9 cellular contexts compared by ENCODE assay signal in the genomic region with DNA sequence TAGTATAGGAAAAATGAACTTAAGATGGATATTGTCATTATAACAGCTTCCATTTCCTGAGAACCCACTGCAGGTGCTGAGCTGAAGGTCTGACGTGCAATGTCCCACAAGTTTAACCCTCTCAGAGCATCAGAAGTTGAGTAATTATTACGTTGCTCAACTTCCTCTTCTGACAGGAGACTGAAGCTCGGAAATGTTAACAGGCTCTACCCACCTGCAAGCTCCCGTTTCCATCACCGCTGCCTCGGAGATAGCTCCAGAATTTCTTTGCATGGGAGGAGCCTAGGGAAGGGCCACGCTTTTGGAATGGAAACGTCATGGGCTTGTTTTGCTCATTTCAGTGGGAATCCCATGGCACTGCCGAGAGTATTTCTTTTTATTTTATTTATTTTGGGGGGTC. TPM values are rescaled to one million over a fixed set of nuclear protein-coding genes. Genes with fewer than 3 reads are reported as not detected.
DNase-seq lines count a peak whose midpoint lies in the region; TF ChIP-seq lines count a peak whose summit lies in the region.
"Had no signal": no experiment of that assay in that cellular context is flagged by ENCODE, and none has a peak within 500 bp of the region (broad histone marks: within the 10 kb centered on the region; RNA-seq: fewer than 3 reads in every experiment).

No MANE protein-coding gene starts in this region.

- H3K9me3 Mint-ChIP-seq in activated CD4-positive, alpha-beta T cell treated with anti-CD3 and anti-CD28 coated beads, Interleukin-2, amount 10 ng/mL, durations not matched to agents 7 days and 5 days = no peaks in the 10 kb centered on the region
- H3K9me3 Mint-ChIP-seq in stimulated activated naive CD8-positive, alpha-beta T cell treated with anti-CD3 and anti-CD28 coated beads, Interleukin-15, Interleukin-2, amounts not matched to agents 100 ng/mL and 50 ng/mL, for 24 hours = no peaks in the 10 kb centered on the region

- no peak for TF ChIP-seq CTCF in choroid plexus epithelial cell (conservative IDR thresholded peaks at IDR 0.05; ENCODE audit: low read depth, low read length)

- H3K27me3 Mint-ChIP-seq in activated CD4-positive, alpha-beta T cell treated with anti-CD3 and anti-CD28 coated beads, Interleukin-2, amount 10 ng/mL, durations not matched to agents 7 days and 5 days = peaks cover 10% of the 10 kb centered on the region
- H3K27me3 Mint-ChIP-seq in stimulated activated naive CD8-positive, alpha-beta T cell treated with anti-CD3 and anti-CD28 coated beads, Interleukin-15, Interleukin-2, amounts not matched to agents 100 ng/mL and 50 ng/mL, for 24 hours = peaks cover 12% of the 10 kb centered on the region

- H3K4me1 Mint-ChIP-seq in activated CD4-positive, alpha-beta T cell treated with anti-CD3 and anti-CD28 coated beads, Interleukin-2, amount 10 ng/mL, durations not matched to agents 7 days and 5 days = peaks cover 42% of the 10 kb centered on the region
- peaks cover 50% of the 10 kb centered on the region for H3K4me1 Mint-ChIP-seq in stimulated activated naive CD8-positive, alpha-beta T cell treated with anti-CD3 and anti-CD28 coated beads, Interleukin-15, Interleukin-2, amounts not matched to agents 100 ng/mL and 50 ng/mL, for 24 hours (ENCODE audit: low read depth)

- peak overlapping the region; percentile 99 for H3K27ac Mint-ChIP-seq in activated CD4-positive, alpha-beta T cell treated with anti-CD3 and anti-CD28 coated beads, Interleukin-2, amount 10 ng/mL, durations not matched to agents 7 days and 5 days
- H3K27ac Mint-ChIP-seq in stimulated activated naive CD8-positive, alpha-beta T cell treated with anti-CD3 and anti-CD28 coated beads, Interleukin-15, Interleukin-2, amounts not matched to agents 100 ng/mL and 50 ng/mL, for 24 hours = peak overlapping the region; percentile 81

- POLR2A ChIA-PET in activated CD4-positive, alpha-beta T cell treated with anti-CD3 and anti-CD28 coated beads, Interleukin-2, amount 10 ng/mL, durations not matched to agents 7 days and 5 days (lab: Charles Lee) = interaction anchor here (0.7 to 1.4 kb wide), 2 partner anchors 485 to 498 kb away, joined by 3 to 4 read pairs; no protein-coding TSS in a partner anchor
- POLR2A ChIA-PET in HEK293T (lab: Yijun Ruan, JAX) = interaction anchor here (0.9 to 2.1 kb wide), 8 partner anchors 15 to 493 kb away, joined by 3 to 13 read pairs (median 4); a partner anchor contains a TSS

- H3K4me3 ChIP-seq in choroid plexus epithelial cell (ENCODE audit: low read depth, low read length) = no peak overlapping the region

- H3K4me3 Mint-ChIP-seq in activated CD4-positive, alpha-beta T cell treated with anti-CD3 and anti-CD28 coated beads, Interleukin-2, amount 10 ng/mL, durations not matched to agents 7 days and 5 days = peak overlapping the region; percentile 88
- peak overlapping the region; percentile 71 for H3K4me3 Mint-ChIP-seq in stimulated activated naive CD8-positive, alpha-beta T cell treated with anti-CD3 and anti-CD28 coated beads, Interleukin-15, Interleukin-2, amounts not matched to agents 100 ng/mL and 50 ng/mL, for 24 hours

- peaks cover 10% of the 10 kb centered on the region for H3K36me3 Mint-ChIP-seq in activated CD4-positive, alpha-beta T cell treated with anti-CD3 and anti-CD28 coated beads, Interleukin-2, amount 10 ng/mL, durations not matched to agents 7 days and 5 days (ENCODE audit: low read depth)
- peaks cover 13% of the 10 kb centered on the region for H3K36me3 Mint-ChIP-seq in stimulated activated naive CD8-positive, alpha-beta T cell treated with anti-CD3 and anti-CD28 coated beads, Interleukin-15, Interleukin-2, amounts not matched to agents 100 ng/mL and 50 ng/mL, for 24 hours (ENCODE audit: low read depth)

- CTCF ChIA-PET in activated CD4-positive, alpha-beta T cell treated with anti-CD3 and anti-CD28 coated beads, Interleukin-2, amount 10 ng/mL, durations not matched to agents 7 days and 5 days (lab: Charles Lee) = interaction anchor here (0.6 to 5.1 kb wide), 27 partner anchors 8 to 952 kb away, joined by 3 to 45 read pairs (median 4); a partner anchor contains a TSS
- CTCF ChIA-PET in HEK293T (lab: Yijun Ruan, JAX) = interaction anchor here (0.6 to 3.0 kb wide), 15 partner anchors 11 to 493 kb away, joined by 3 to 17 read pairs (median 6); no protein-coding TSS in a partner anchor

- DNase-seq in activated CD4-positive, alpha-beta T cell treated with anti-CD3 and anti-CD28 coated beads, Interleukin-2, amount 10 ng/mL, durations not matched to agents 7 days and 5 days = peak; percentile 38
- DNase-seq in activated CD4-positive, alpha-beta T cell treated with anti-CD3 and anti-CD28 coated beads for 4 hours = no peak
- DNase-seq in OCI-M1 (lab: John Stamatoyannopoulos, UW) (peak; percentile 72), choroid plexus epithelial cell (ENCODE audit: low read depth) (peak; percentile 69), hepatic stellate cell (ENCODE audit: low spot score) (no peak), NCI-H2029 treated with DMSO at 0.1 percent for 48 hours (lab: John Stamatoyannopoulos, UW) (no peak), HEK293T (ENCODE audit: extremely low spot score) (no peak)

TF ChIP-seq in HEK293T, 16 proteins besides CTCF, POLR2A, EP300 and RAD21:
- TF ChIP-seq FOXA1 (IDR thresholded peaks at IDR 0.05) (no peak), CTBP1 (IDR thresholded peaks at IDR 0.05; ENCODE audit: borderline replicate concordance) (no peak), TARDBP (IDR thresholded peaks at IDR 0.05) (no peak), BHLHE40 (IDR thresholded peaks at IDR 0.05; ENCODE audit: borderline replicate concordance) (no peak), NFRKB (IDR thresholded peaks at IDR 0.05) (no peak), FOXM1 (IDR thresholded peaks at IDR 0.05; ENCODE audit: borderline replicate concordance) (no peak), ZNF384 (IDR thresholded peaks at IDR 0.05) (no peak), FOXK2 (IDR thresholded peaks at IDR 0.05) (no peak), ARNT (IDR thresholded peaks at IDR 0.05) (no peak), ELF4 (IDR thresholded peaks at IDR 0.05) (no peak), SP1 (IDR thresholded peaks at IDR 0.05) (no peak), HDGF (IDR thresholded peaks at IDR 0.05; ENCODE audit: borderline replicate concordance) (no peak), SUZ12 (IDR thresholded peaks at IDR 0.05) (no peak), LEF1 (IDR thresholded peaks at IDR 0.05; ENCODE audit: borderline replicate concordance) (no peak), L3MBTL2 (conservative IDR thresholded peaks at IDR 0.05) (no peak)
- TF ChIP-seq, protein P1, sequence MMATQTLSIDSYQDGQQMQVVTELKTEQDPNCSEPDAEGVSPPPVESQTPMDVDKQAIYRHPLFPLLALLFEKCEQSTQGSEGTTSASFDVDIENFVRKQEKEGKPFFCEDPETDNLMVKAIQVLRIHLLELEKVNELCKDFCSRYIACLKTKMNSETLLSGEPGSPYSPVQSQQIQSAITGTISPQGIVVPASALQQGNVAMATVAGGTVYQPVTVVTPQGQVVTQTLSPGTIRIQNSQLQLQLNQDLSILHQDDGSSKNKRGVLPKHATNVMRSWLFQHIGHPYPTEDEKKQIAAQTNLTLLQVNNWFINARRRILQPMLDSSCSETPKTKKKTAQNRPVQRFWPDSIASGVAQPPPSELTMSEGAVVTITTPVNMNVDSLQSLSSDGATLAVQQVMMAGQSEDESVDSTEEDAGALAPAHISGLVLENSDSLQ (IDR thresholded peaks at IDR 0.05) = no peak

RNA-seq across cellular contexts. Expression of a gene that starts 1.0 kb away (rescaled TPM):
- 10 to 100 TPM; 28.5 to 33.9 TPM for total RNA-seq in activated CD4-positive, alpha-beta T cell treated with anti-CD3 and anti-CD28 coated beads, Interleukin-2, amount 10 ng/mL, durations not matched to agents 7 days and 5 days

RNA-seq across cellular contexts. Expression of a gene that starts 4.0 kb away (rescaled TPM):
- total RNA-seq in activated CD4-positive, alpha-beta T cell treated with anti-CD3 and anti-CD28 coated beads, Interleukin-2, amount 10 ng/mL, durations not matched to agents 7 days and 5 days = not detected
- total RNA-seq: activated CD8-positive, alpha-beta memory T cell treated with anti-CD3 and anti-CD28 coated beads for 36 hours had no signal

RNA-seq across cellular contexts. Expression of a gene that starts 17.0 kb away (rescaled TPM):
- 10 to 100 TPM; 24.1 to 26.6 TPM for total RNA-seq in activated CD4-positive, alpha-beta T cell treated with anti-CD3 and anti-CD28 coated beads, Interleukin-2, amount 10 ng/mL, durations not matched to agents 7 days and 5 days

RNA-seq across cellular contexts. Expression of a gene that starts 40.5 kb away (rescaled TPM):
- total RNA-seq in activated CD4-positive, alpha-beta T cell treated with anti-CD3 and anti-CD28 coated beads, Interleukin-2, amount 10 ng/mL, durations not matched to agents 7 days and 5 days = under 1 TPM in 1 of 2 experiments, not detected in 1; 0.15 TPM

Comparison
In these comparisons a context has a peak if more than half of its experiments do, and no peak if none do; other contexts are left out.
1. DNase-seq: peak in activated CD4-positive, alpha-beta T cell treated with anti-CD3 and anti-CD28 coated beads, Interleukin-2, amount 10 ng/mL, durations not matched to agents 7 days and 5 days (single experiment), OCI-M1 (single experiment) and choroid plexus epithelial cell (single experiment); none in activated CD4-positive, alpha-beta T cell treated with anti-CD3 and anti-CD28 coated beads for 4 hours (0 of 2), hepatic stellate cell (single experiment), NCI-H2029 treated with DMSO at 0.1 percent for 48 hours (single experiment) and HEK293T (single experiment).